24 cellular contexts compared by ENCODE assay signal in genomic region chr20:32053648-32054047, GRCh38. TPM values are rescaled to one million over a fixed set of nuclear protein-coding genes. Genes with fewer than 3 reads are reported as not detected.
DNase-seq lines count a peak whose midpoint lies in the region; ATAC-seq, FAIRE-seq and TF ChIP-seq lines count a peak whose summit lies in the region.
"Had no signal": no experiment of that assay in that cellular context is flagged by ENCODE, and none has a peak within 500 bp of the region (broad histone marks: within the 10 kb centered on the region; RNA-seq: fewer than 3 reads in every experiment).

No MANE protein-coding gene starts in this region.

- H3K4me3 ChIP-seq in GM12878 (peak overlapping the region; percentile 88; the same call in 1 of the 2 replicates), neural progenitor cell (no peak overlapping the region)
- H3K4me3 ChIP-seq: SK-N-MC had no signal

- no peaks in the 10 kb centered on the region for H3K36me3 ChIP-seq in GM12878 (ENCODE audit: control insufficient read depth in 2 of 2, insufficient read depth in 2 of 2, low read length in 1 of 2)
- H3K36me3 ChIP-seq in neural progenitor cell = no peaks in the 10 kb centered on the region
- H3K36me3 ChIP-seq: BLaER1 had no signal

- H3K4me1 ChIP-seq in GM12878 (ENCODE audit: control insufficient read depth, insufficient read depth, low read length) (peaks cover 18% of the 10 kb centered on the region), neural progenitor cell (no peaks in the 10 kb centered on the region)

- H3K9ac ChIP-seq in GM12878 (ENCODE audit: control insufficient read depth, insufficient read depth, low read length) (no peak overlapping the region), neural progenitor cell (no peak overlapping the region)
- H3K9ac ChIP-seq: BLaER1 had no signal

- in situ Hi-C loops in GM12878 (cut with MboI) = no loop called here

- no peak for TF ChIP-seq CTCF in natural killer cell (IDR thresholded peaks at IDR 0.05)
- TF ChIP-seq CTCF in GM12878 (IDR thresholded peaks at IDR 0.05 in 2 of 3, conservative IDR thresholded peaks at IDR 0.05 in 1 of 3; ENCODE audit: control insufficient read depth in 2 of 3, extremely low read depth in 1 of 3, insufficient read depth in 1 of 3, low read depth in 3 of 3, low read length in 3 of 3) = no peak
- TF ChIP-seq CTCF in neural progenitor cell (IDR thresholded peaks at IDR 0.05) = no peak
- no peak for TF ChIP-seq CTCF in GM10266 (IDR thresholded peaks at IDR 0.05; ENCODE audit: control insufficient read depth, insufficient read depth, low read depth, missing control alignments)

- H3K9me3 Mint-ChIP-seq in natural killer cell (no peaks in the 10 kb centered on the region), neural progenitor cell (peaks cover 8% of the 10 kb centered on the region)
- H3K9me3 Mint-ChIP-seq in natural killer cell treated with Interleukin-12 subunit alpha and Interleukin-12 subunit beta and Interleukin-15 and Interleukin-18, amount 100 ng/mL, for 72 hours = no peaks in the 10 kb centered on the region
- no peaks in the 10 kb centered on the region for H3K9me3 Mint-ChIP-seq in activated naive CD8-positive, alpha-beta T cell treated with anti-CD3 and anti-CD28 coated beads, Interleukin-2, amount 50 U/mL, for 24 hours

- H3K9me3 ChIP-seq in GM12878 (replicated peaks; ENCODE audit: control insufficient read depth, insufficient read depth, low read length) (no peaks in the 10 kb centered on the region; the same call in 2 of the 3 replicates), neural progenitor cell (ENCODE audit: low read depth) (no peaks in the 10 kb centered on the region)
- H3K9me3 ChIP-seq: BLaER1 had no signal

- H3K27ac Mint-ChIP-seq in natural killer cell (no peak overlapping the region), neural progenitor cell (no peak overlapping the region)
- no peak overlapping the region for H3K27ac Mint-ChIP-seq in natural killer cell treated with Interleukin-12 subunit alpha and Interleukin-12 subunit beta and Interleukin-15 and Interleukin-18, amount 100 ng/mL, for 72 hours
- no peak overlapping the region for H3K27ac Mint-ChIP-seq in activated naive CD8-positive, alpha-beta T cell treated with anti-CD3 and anti-CD28 coated beads, Interleukin-2, amount 50 U/mL, for 24 hours

- H3K27me3 ChIP-seq in GM12878 (replicated peaks in 1 of 2; ENCODE audit: control insufficient read depth in 2 of 2, insufficient read depth in 2 of 2, low read length in 1 of 2) (peaks cover 3 to 7% of the 10 kb centered on the region in 2 experiments), neural progenitor cell (peaks cover 69% of the 10 kb centered on the region)

- DNase-seq in natural killer cell (no peak), GM12878 (ENCODE audit: low read depth, low spot score) (no peak), neural progenitor cell (ENCODE audit: low spot score) (no peak), GM10266 (ENCODE audit: extremely low spot score) (no peak)
- DNase-seq in natural killer cell treated with Interleukin-12 subunit alpha and Interleukin-12 subunit beta and Interleukin-15 and Interleukin-18, amount 100 ng/mL, for 72 hours (ENCODE audit: low spot score) = no peak
- no peak for DNase-seq in activated CD4-positive, CD25-positive, alpha-beta regulatory T cell treated with anti-CD3 and anti-CD28 coated beads, Interleukin-2, amount 50 U/mL, for 72 hours
- no peak for DNase-seq in activated naive CD8-positive, alpha-beta T cell treated with anti-CD3 and anti-CD28 coated beads, Interleukin-2, amount 50 U/mL, for 24 hours
- DNase-seq: DND-41; NCI-H1092 treated with DMSO at 0.1 percent for 48 hours; NCI-H146; NCI-H2029 treated with DMSO at 0.1 percent for 48 hours; NCI-H446 treated with DMSO at 0.1 percent for 48 hours; NK-92 treated with Interleukin-12 subunit alpha and Interleukin-12 subunit beta, amount 100 ng/mL, for 24 hours; SHP77 had no signal

- intact Hi-C loops in natural killer cell (cut with micrococcal nuclease) (no loop called here), GM12878 (cut with micrococcal nuclease; ENCODE audit: unreplicated experiment) (loop anchor here (5.0 kb wide), 1 partner anchor 39 kb away; no protein-coding TSS in a partner anchor)

- WGBS in GM12878 (ENCODE audit: insufficient coverage, insufficient replicate concordance, low lambda C conversion rate, missing lambda C conversion rate) = 48% methylated on average over 3 of the region's 3 CpGs

- H3K79me2 ChIP-seq in GM12878 (ENCODE audit: control insufficient read depth, insufficient read depth, low read length) (peaks cover 8% of the 10 kb centered on the region), neural progenitor cell (ENCODE audit: low read depth) (no peaks in the 10 kb centered on the region)

- BruUV-seq in GM12878 (replicated peaks; lab: Mats Ljungman, UMichigan) = no TSS peak

- H3K4me1 Mint-ChIP-seq in natural killer cell (peaks cover 15 to 17% of the 10 kb centered on the region in 2 donors), neural progenitor cell (peaks cover 9% of the 10 kb centered on the region)
- peaks cover 15 to 17% of the 10 kb centered on the region in 2 donors for H3K4me1 Mint-ChIP-seq in natural killer cell treated with Interleukin-12 subunit alpha and Interleukin-12 subunit beta and Interleukin-15 and Interleukin-18, amount 100 ng/mL, for 72 hours (ENCODE audit: low read depth in 2 of 2)
- peaks cover 13% of the 10 kb centered on the region for H3K4me1 Mint-ChIP-seq in activated naive CD8-positive, alpha-beta T cell treated with anti-CD3 and anti-CD28 coated beads, Interleukin-2, amount 50 U/mL, for 24 hours

- H3K27me3 Mint-ChIP-seq in natural killer cell (ENCODE audit: low read depth in 2 of 2) = peaks cover 41 to 43% of the 10 kb centered on the region in 2 donors
- H3K27me3 Mint-ChIP-seq in natural killer cell treated with Interleukin-12 subunit alpha and Interleukin-12 subunit beta and Interleukin-15 and Interleukin-18, amount 100 ng/mL, for 72 hours = peaks cover 35 to 48% of the 10 kb centered on the region in 2 donors
- H3K27me3 Mint-ChIP-seq in neural progenitor cell (ENCODE audit: insufficient read depth, low read depth) = peaks cover 47% of the 10 kb centered on the region
- H3K27me3 Mint-ChIP-seq in activated naive CD8-positive, alpha-beta T cell treated with anti-CD3 and anti-CD28 coated beads, Interleukin-2, amount 50 U/mL, for 24 hours = peaks cover 53% of the 10 kb centered on the region

- H4K20me1 ChIP-seq in GM12878 (ENCODE audit: control insufficient read depth, insufficient read depth) (no peaks in the 10 kb centered on the region; the same call in 1 of the 2 replicates), neural progenitor cell (ENCODE audit: low read depth) (no peaks in the 10 kb centered on the region)
- H4K20me1 ChIP-seq: BLaER1 had no signal

- TF ChIP-seq RAD21 in GM12878 (IDR thresholded peaks at IDR 0.05; ENCODE audit: insufficient read depth, low read depth, low read length) = no peak

- POLR2A ChIA-PET in GM12878 (lab: Charles Lee) = interaction anchor here (0.6 to 5.0 kb wide), 8 partner anchors 11 to 1559 kb away, joined by 4 to 86 read pairs (median 8); no protein-coding TSS in a partner anchor

- H3F3A ChIP-seq in neural progenitor cell (ENCODE audit: low read depth) = no peaks in the 10 kb centered on the region

- CTCF ChIA-PET in GM12878 (lab: Yijun Ruan, JAX) = interaction anchor here (1.3 to 10.5 kb wide), 5 partner anchors 9 to 38 kb away, joined by 5 to 106 read pairs (median 10); no protein-coding TSS in a partner anchor

- no peak for TF ChIP-seq EP300 in GM12878 (IDR thresholded peaks at IDR 0.05; ENCODE audit: borderline replicate concordance in 1 of 2, control insufficient read depth in 1 of 2, low read depth in 2 of 2, low read length in 2 of 2)

- no peaks in the 10 kb centered on the region for H3K36me3 Mint-ChIP-seq in natural killer cell
- H3K36me3 Mint-ChIP-seq in natural killer cell treated with Interleukin-12 subunit alpha and Interleukin-12 subunit beta and Interleukin-15 and Interleukin-18, amount 100 ng/mL, for 72 hours = no peaks in the 10 kb centered on the region
- H3K36me3 Mint-ChIP-seq in neural progenitor cell = no peaks in the 10 kb centered on the region
- no peaks in the 10 kb centered on the region for H3K36me3 Mint-ChIP-seq in activated naive CD8-positive, alpha-beta T cell treated with anti-CD3 and anti-CD28 coated beads, Interleukin-2, amount 50 U/mL, for 24 hours (ENCODE audit: low read depth)

- no peak for ATAC-seq in natural killer cell
- ATAC-seq in natural killer cell treated with Interleukin-12 subunit alpha and Interleukin-12 subunit beta and Interleukin-15 and Interleukin-18, amount 100 ng/mL, for 72 hours = no peak
- no peak for ATAC-seq in GM12878
- no peak for ATAC-seq in GM21381 (IDR thresholded peaks at IDR 0.05; ENCODE audit: unreplicated experiment)
- no peak for ATAC-seq in activated naive CD8-positive, alpha-beta T cell treated with anti-CD3 and anti-CD28 coated beads, Interleukin-2, amount 50 U/mL, for 24 hours

- H3K4me3 Mint-ChIP-seq in natural killer cell (peak overlapping the region; percentile 4), neural progenitor cell (peak overlapping the region; percentile 15)
- H3K4me3 Mint-ChIP-seq in natural killer cell treated with Interleukin-12 subunit alpha and Interleukin-12 subunit beta and Interleukin-15 and Interleukin-18, amount 100 ng/mL, for 72 hours = no peak overlapping the region
- no peak overlapping the region for H3K4me3 Mint-ChIP-seq in activated naive CD8-positive, alpha-beta T cell treated with anti-CD3 and anti-CD28 coated beads, Interleukin-2, amount 50 U/mL, for 24 hours

- no peak for TF ChIP-seq POLR2A in GM12878 (IDR thresholded peaks at IDR 0.05; ENCODE audit: low read depth, low read length)

- SMC1A ChIA-PET in GM12878 (lab: Charles Lee; ENCODE audit: uncharacterized antibody, unreplicated experiment) = interaction anchor here (0.9 to 2.0 kb wide), 6 partner anchors 10 to 37 kb away, joined by 3 to 16 read pairs (median 8); no protein-coding TSS in a partner anchor

- no peak for FAIRE-seq in GM12878 (lab: Jason Lieb, UNC)
- FAIRE-seq: A204.1, D721Med, G401.6, GM12892, GM18507, H1 had no signal

- H2AFZ ChIP-seq in GM12878 (ENCODE audit: control insufficient read depth, low read depth, low read length) = no peak overlapping the region
- no peak overlapping the region for H2AFZ ChIP-seq in neural progenitor cell (replicated peaks)

- H3K4me2 ChIP-seq in GM12878 (ENCODE audit: control insufficient read depth, insufficient read depth) (peak overlapping the region; percentile 73), neural progenitor cell (no peak overlapping the region)

- H3K27ac ChIP-seq in GM12878 (ENCODE audit: control insufficient read depth, insufficient read depth) = peak overlapping the region; percentile 62
- H3K27ac ChIP-seq in neural progenitor cell = no peak overlapping the region
- H3K27ac ChIP-seq: BLaER1, SK-N-MC had no signal

- RAD21 ChIA-PET in GM12878 (lab: Charles Lee; ENCODE audit: unreplicated experiment) = interaction anchor here (0.9 to 17.3 kb wide), 6 partner anchors 10 to 37 kb away, joined by 3 to 215 read pairs (median 17); no protein-coding TSS in a partner anchor

RNA-seq across cellular contexts. Expression of gene HCK, which starts 1.6 kb away (rescaled TPM):
- total RNA-seq in natural killer cell (10 to 100 TPM in 2 of 3 donors, 1 to 10 TPM in 1; 6.3 to 31.6 (median 12.4) TPM), GM12878 (2014; rRNA removed) (30.2 and 30.3 TPM in 2 replicates), GM12878 (2014; rRNA removed; fragmentation: Illumina TruSeq; extraction: Trizol) (20.5 TPM in 2 replicates), GM12878 (2021) (20.1 and 21.0 TPM in 2 replicates), neural progenitor cell (ENCODE audit: low replicate concordance) (not detected in 2 replicates)
- under 1 TPM in 1 of 2 donors, not detected in 1; 0.14 TPM for total RNA-seq in natural killer cell treated with Interleukin-12 subunit alpha and Interleukin-12 subunit beta and Interleukin-15 and Interleukin-18, amount 100 ng/mL, for 72 hours
- total RNA-seq in GM12878 (2013; cell fraction: nucleolus; rRNA removed) = 123 and 135 TPM in 2 replicates
- 19.6 TPM for polyA plus RNA-seq in GM12878 (2011; ENCODE audit: low read depth)
- polyA plus RNA-seq in GM12878 (2011; rRNA removed) (1.5 and 3.0 TPM in 2 replicates), GM12878 (2014; fragmentation: Illumina TruSeq; extraction: Trizol) (22.5 and 25.2 TPM in 2 replicates), GM12878 (2014; fragmentation: Nextera tagmentation; extraction: Ambion mirVana) (1 to 10 TPM; 1.3 to 2.1 TPM), GM12878 (2014; rRNA removed) (25.0 and 26.7 TPM in 2 replicates), GM12878 (2016; fragmentation: Nextera tagmentation; extraction: Ambion mirVana) (10 to 100 TPM; 16.5 to 16.8 TPM)
- 2.9 and 3.0 TPM in 2 replicates for polyA plus RNA-seq in GM12878 (2011; cell fraction: cytosol; rRNA removed)
- 2.5 and 2.9 TPM in 2 replicates for polyA plus RNA-seq in GM12878 (2011; cell fraction: nucleus; rRNA removed)
- polyA plus RNA-seq in GM12878 (2012) = 31.1 and 39.4 TPM in 2 replicates
- 1.5 and 3.7 TPM in 2 replicates for polyA minus RNA-seq in GM12878 (2011; rRNA and poly(A)+ RNA removed)
- polyA minus RNA-seq in GM12878 (2011; cell fraction: cytosol; rRNA and poly(A)+ RNA removed) = not detected in 2 replicates
- polyA minus RNA-seq in GM12878 (2011; cell fraction: nucleus; rRNA and poly(A)+ RNA removed) = 0.97 and 1.2 TPM in 2 replicates
- total RNA-seq: RPMI7951 had no signal

RNA-seq across cellular contexts. Expression of gene CCM2L, which starts 43.4 kb away (rescaled TPM):
- total RNA-seq in natural killer cell (not detected), GM12878 (2014; rRNA removed) (not detected in 2 replicates), GM12878 (2014; rRNA removed; fragmentation: Illumina TruSeq; extraction: Trizol) (not detected in 2 replicates), GM12878 (2021) (not detected in 2 replicates), neural progenitor cell (ENCODE audit: low replicate concordance) (0.75 and 3.9 TPM in 2 replicates)
- not detected for total RNA-seq in natural killer cell treated with Interleukin-12 subunit alpha and Interleukin-12 subunit beta and Interleukin-15 and Interleukin-18, amount 100 ng/mL, for 72 hours
- not detected in 2 replicates for total RNA-seq in GM12878 (2013; cell fraction: nucleolus; rRNA removed)
- not detected for polyA plus RNA-seq in GM12878 (2011; ENCODE audit: low read depth)
- polyA plus RNA-seq in GM12878 (2011; rRNA removed) (not detected in 2 replicates), GM12878 (2014; fragmentation: Illumina TruSeq; extraction: Trizol) (not detected in 2 replicates), GM12878 (2014; fragmentation: Nextera tagmentation; extraction: Ambion mirVana) (not detected), GM12878 (2014; rRNA removed) (not detected in 2 replicates), GM12878 (2016; fragmentation: Nextera tagmentation; extraction: Ambion mirVana) (not detected)
- not detected in 2 replicates for polyA plus RNA-seq in GM12878 (2011; cell fraction: cytosol; rRNA removed)
- polyA plus RNA-seq in GM12878 (2011; cell fraction: nucleus; rRNA removed) = not detected in 2 replicates
- polyA plus RNA-seq in GM12878 (2012) = not detected in 2 replicates
- polyA minus RNA-seq in GM12878 (2011; rRNA and poly(A)+ RNA removed) = not detected in 2 replicates
- not detected in 2 replicates for polyA minus RNA-seq in GM12878 (2011; cell fraction: cytosol; rRNA and poly(A)+ RNA removed)
- polyA minus RNA-seq in GM12878 (2011; cell fraction: nucleus; rRNA and poly(A)+ RNA removed) = not detected in 2 replicates
- total RNA-seq: RPMI7951 had no signal

RNA-seq across cellular contexts. Expression of gene TM9SF4, which starts 55.9 kb away (rescaled TPM):
- 10 to 100 TPM; 35.8 to 42.8 (median 41.2) TPM for total RNA-seq in natural killer cell
- 10 to 100 TPM; 57.9 to 58.1 TPM for total RNA-seq in natural killer cell treated with Interleukin-12 subunit alpha and Interleukin-12 subunit beta and Interleukin-15 and Interleukin-18, amount 100 ng/mL, for 72 hours
- total RNA-seq in GM12878 (2013; cell fraction: nucleolus; rRNA removed) = 70.1 and 78.4 TPM in 2 replicates
- 19.9 and 24.5 TPM in 2 replicates for total RNA-seq in GM12878 (2014; rRNA removed)
- 19.9 and 20.8 TPM in 2 replicates for total RNA-seq in GM12878 (2014; rRNA removed; fragmentation: Illumina TruSeq; extraction: Trizol)
- total RNA-seq in GM12878 (2021) = 29.5 and 33.6 TPM in 2 replicates
- 26.2 TPM for polyA plus RNA-seq in GM12878 (2011; ENCODE audit: low read depth)
- 24.7 and 47.8 TPM in 2 replicates for polyA plus RNA-seq in GM12878 (2011; rRNA removed)
- 47.6 and 48.4 TPM in 2 replicates for polyA plus RNA-seq in GM12878 (2011; cell fraction: cytosol; rRNA removed)
- 40.8 and 45.8 TPM in 2 replicates for polyA plus RNA-seq in GM12878 (2011; cell fraction: nucleus; rRNA removed)
- polyA plus RNA-seq in GM12878 (2012) = 31.9 and 33.8 TPM in 2 replicates
- 32.0 and 34.9 TPM in 2 replicates for polyA plus RNA-seq in GM12878 (2014; fragmentation: Illumina TruSeq; extraction: Trizol)
- polyA plus RNA-seq in GM12878 (2014; fragmentation: Nextera tagmentation; extraction: Ambion mirVana) = 10 to 100 TPM in 1 of 2 experiments, 1 to 10 TPM in 1; 8.5 to 14.1 TPM
- polyA plus RNA-seq in GM12878 (2014; rRNA removed) = 27.8 and 28.6 TPM in 2 replicates
- polyA plus RNA-seq in GM12878 (2016; fragmentation: Nextera tagmentation; extraction: Ambion mirVana) = 10 to 100 TPM; 23.3 to 24.1 TPM
- 50.8 and 58.1 TPM in 2 replicates for polyA minus RNA-seq in GM12878 (2011; rRNA and poly(A)+ RNA removed)
- 17.9 and 21.0 TPM in 2 replicates for polyA minus RNA-seq in GM12878 (2011; cell fraction: cytosol; rRNA and poly(A)+ RNA removed)
- polyA minus RNA-seq in GM12878 (2011; cell fraction: nucleus; rRNA and poly(A)+ RNA removed) = 37.1 and 50.0 TPM in 2 replicates
- 27.9 and 41.7 TPM in 2 replicates for total RNA-seq in neural progenitor cell (ENCODE audit: low replicate concordance)

Comparison
In these comparisons a context has a peak if more than half of its experiments do, and no peak if none do; other contexts are left out.
1. H3K4me3 Mint-ChIP-seq: peak in natural killer cell (single experiment) and neural progenitor cell (single experiment); none in natural killer cell treated with Interleukin-12 subunit alpha and Interleukin-12 subunit beta and Interleukin-15 and Interleukin-18, amount 100 ng/mL, for 72 hours (single experiment) and activated naive CD8-positive, alpha-beta T cell treated with anti-CD3 and anti-CD28 coated beads, Interleukin-2, amount 50 U/mL, for 24 hours (single experiment).